In the genomic region with DNA sequence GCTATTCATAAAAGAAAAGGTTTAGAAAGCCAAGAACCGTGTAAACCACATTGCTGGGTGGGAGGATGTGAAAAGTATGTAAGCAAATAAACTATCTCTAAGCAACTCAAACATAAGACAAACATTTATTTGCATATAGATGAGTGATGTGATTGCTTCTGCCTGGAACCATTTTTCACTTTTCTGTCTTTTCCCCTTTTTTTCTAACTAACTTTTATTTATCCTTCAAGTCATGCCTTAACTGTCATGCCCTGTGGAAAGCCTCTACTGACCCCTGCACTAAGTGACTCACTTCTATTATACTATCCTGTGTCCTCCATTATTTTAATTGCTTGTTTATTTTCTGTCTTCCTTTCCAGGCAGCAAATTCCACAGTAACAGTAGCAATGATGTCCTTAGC, we compare ENCODE assay signal across 18 cellular contexts.
DNase-seq lines count a peak whose midpoint lies in the region; ATAC-seq and TF ChIP-seq lines count a peak whose summit lies in the region.
"Had no signal": no experiment of that assay in that cellular context is flagged by ENCODE, and none has a peak within 500 bp of the region (broad histone marks: within the 10 kb centered on the region; RNA-seq: fewer than 3 reads in every experiment).

No MANE protein-coding gene starts in this region.

- H3K9me3 Mint-ChIP-seq in central memory CD8-positive, alpha-beta T cell, result no peaks in the 10 kb centered on the region

- H3K4me2 ChIP-seq in GM23248 (ENCODE audit: unreplicated experiment), result peak overlapping the region; percentile 62

- no peaks in the 10 kb centered on the region for H3K36me3 ChIP-seq in GM23248 (ENCODE audit: low read depth)
- H3K36me3 ChIP-seq: heart right ventricle, right lobe of liver, upper lobe of left lung had no signal

- peak overlapping the region; percentile 17 for H3K27ac Mint-ChIP-seq in central memory CD8-positive, alpha-beta T cell (ENCODE audit: low read depth)
- H3K27ac Mint-ChIP-seq: activated naive CD8-positive, alpha-beta T cell had no signal

- H3F3A ChIP-seq in GM23248 (ENCODE audit: insufficient read depth), result peaks cover 34% of the 10 kb centered on the region

- 7 to 8% methylated on average over 1 of the region's 1 CpG for WGBS in GM23248 (ENCODE audit: low coverage in 1 of 2, low lambda C conversion rate in 2 of 2, missing lambda C conversion rate in 2 of 2), 2 experiments
- 18 to 24% methylated on average over 1 of the region's 1 CpG for WGBS in lower leg skin, 2 donors

- H3K27ac ChIP-seq in GM23248, result peak overlapping the region; percentile 90

- intact Hi-C loops in lower leg skin (cut with DNase I; ENCODE audit: low total_unique reads), result loop anchor here (10.0 kb wide), 1 partner anchor 60 kb away; no protein-coding TSS in a partner anchor

- H3K9me2 ChIP-seq in GM23248 (ENCODE audit: insufficient read depth), result no peaks in the 10 kb centered on the region

- H3K9me3 ChIP-seq in GM23248 (ENCODE audit: low read depth), result no peaks in the 10 kb centered on the region
- H3K9me3 ChIP-seq: heart right ventricle, right lobe of liver, upper lobe of left lung had no signal

- no peak for TF ChIP-seq CTCF in lower leg skin (IDR thresholded peaks at IDR 0.05)

- peaks cover 30% of the 10 kb centered on the region for H3K4me1 ChIP-seq in GM23248 (ENCODE audit: insufficient read depth)
- H3K4me1 ChIP-seq: right lobe of liver had no signal

- in situ Hi-C loops in GM23248 (cut with MboI), result no loop called here

- ATAC-seq in central memory CD8-positive, alpha-beta T cell (replicated peaks; ENCODE audit: extremely low read depth, poor library complexity, severe bottlenecking), result no peak

- no peaks in the 10 kb centered on the region for H3K27me3 Mint-ChIP-seq in central memory CD8-positive, alpha-beta T cell
- H3K27me3 Mint-ChIP-seq: activated naive CD8-positive, alpha-beta T cell had no signal

- H3K27me3 ChIP-seq in GM23248 (replicated peaks; ENCODE audit: insufficient read depth), result no peaks in the 10 kb centered on the region
- H3K27me3 ChIP-seq: heart right ventricle, right lobe of liver, upper lobe of left lung had no signal

- no peaks in the 10 kb centered on the region for H3K79me2 ChIP-seq in GM23248 (ENCODE audit: insufficient read depth)

- H3K4me3 Mint-ChIP-seq in central memory CD8-positive, alpha-beta T cell, result no peak overlapping the region
- H3K4me3 Mint-ChIP-seq: activated naive CD8-positive, alpha-beta T cell had no signal

- no peak for TF ChIP-seq POLR2A in lower leg skin (IDR thresholded peaks at IDR 0.05)

- H4K20me1 ChIP-seq in GM23248 (ENCODE audit: insufficient read depth), result no peaks in the 10 kb centered on the region

- H3K4me3 ChIP-seq in GM23248 (no peak overlapping the region), lower leg skin (ENCODE audit: low read depth, poor library complexity, severe bottlenecking) (no peak overlapping the region)
- H3K4me3 ChIP-seq: heart right ventricle, right lobe of liver, upper lobe of left lung had no signal

- no peak overlapping the region for H2AFZ ChIP-seq in GM23248

- peak overlapping the region; percentile 65 for H3K9ac ChIP-seq in GM23248

- DNase-seq in A172 (ENCODE audit: low spot score), result peak; percentile 56
- peak; percentile 53 for DNase-seq in GM23248
- DNase-seq in central memory CD8-positive, alpha-beta T cell (ENCODE audit: low spot score in 2 of 2), result no peak
- DNase-seq in kidney tubule cell (ENCODE audit: low spot score), result peak; percentile 6
- no peak for DNase-seq in pons (ENCODE audit: low spot score)
- no peak for DNase-seq in activated CD4-positive, alpha-beta T cell treated with anti-CD3 and anti-CD28 coated beads, Interleukin-2, amount 50 U/mL, for 4 hours
- no peak for DNase-seq in GM19238 (ENCODE audit: insufficient read length, low spot score)
- DNase-seq in lower leg skin (ENCODE audit: low spot score in 2 of 2), result no peak
- DNase-seq: central memory CD4-positive, alpha-beta T cell; DMS 273 treated with DMSO at 0.1 percent for 48 hours; heart right ventricle; left cardiac atrium; NCI-H2029 treated with DMSO at 0.1 percent for 48 hours; NCI-H748 treated with DMSO at 0.1 percent for 48 hours; right lobe of liver; stimulated activated CD4-positive, alpha-beta T cell treated with anti-CD3 and anti-CD28 coated beads, Interleukin-4, amount 100 ng/mL, for 4 hours; upper lobe of left lung had no signal

- H3K4me1 Mint-ChIP-seq in central memory CD8-positive, alpha-beta T cell, result peaks cover 7% of the 10 kb centered on the region

- H3K36me3 Mint-ChIP-seq in central memory CD8-positive, alpha-beta T cell (ENCODE audit: insufficient read depth), result no peaks in the 10 kb centered on the region
- H3K36me3 Mint-ChIP-seq: activated naive CD8-positive, alpha-beta T cell had no signal

Comparison
In these comparisons a context has a peak if more than half of its experiments do, and no peak if none do; other contexts are left out.
1. DNase-seq: peak in A172 (single experiment), GM23248 (single experiment) and kidney tubule cell (single experiment); none in central memory CD8-positive, alpha-beta T cell (0 of 2), pons (single experiment), activated CD4-positive, alpha-beta T cell treated with anti-CD3 and anti-CD28 coated beads, Interleukin-2, amount 50 U/mL, for 4 hours (0 of 2), GM19238 (single experiment) and lower leg skin (0 of 2).